In genomic region chr18:48879008-48879431, GRCh38 we compare ENCODE assay signal across 20 cellular contexts.
A peak's percentile ranks its signal among the peaks of the same experiment; 100 is the strongest.
DNase-seq lines count a peak whose midpoint lies in the region; ATAC-seq and TF ChIP-seq lines count a peak whose summit lies in the region.
"Had no signal": no experiment of that assay in that cellular context is flagged by ENCODE, and none has a peak within 500 bp of the region (broad histone marks: within the 10 kb centered on the region; RNA-seq: fewer than 3 reads in every experiment).

No MANE protein-coding gene starts in this region.

- intact Hi-C loops in natural killer cell (cut with micrococcal nuclease), result no loop called here

- no peak for ATAC-seq in natural killer cell treated with Interleukin-12 subunit alpha and Interleukin-12 subunit beta and Interleukin-15 and Interleukin-18, amount 100 ng/mL, for 72 hours
- ATAC-seq in natural killer cell (no peak), esophagus mucosa (peak; percentile 63), HG03565 (IDR thresholded peaks at IDR 0.05; ENCODE audit: unreplicated experiment) (no peak), HG02571 (IDR thresholded peaks at IDR 0.05; ENCODE audit: unreplicated experiment) (no peak)
- ATAC-seq: activated CD4-positive, CD25-positive, alpha-beta regulatory T cell treated with anti-CD3 and anti-CD28 coated beads, Interleukin-2, amount 50 U/mL, for 24 hours had no signal

- no peaks in the 10 kb centered on the region for H3K36me3 Mint-ChIP-seq in natural killer cell treated with Interleukin-12 subunit alpha and Interleukin-12 subunit beta and Interleukin-15 and Interleukin-18, amount 100 ng/mL, for 72 hours
- H3K36me3 Mint-ChIP-seq in natural killer cell (no peaks in the 10 kb centered on the region), nephron (ENCODE audit: low read depth) (peaks cover 11% of the 10 kb centered on the region)
- H3K36me3 Mint-ChIP-seq: CD4-positive, CD25-positive, alpha-beta regulatory T cell had no signal

- no peaks in the 10 kb centered on the region for H3K27me3 Mint-ChIP-seq in natural killer cell treated with Interleukin-12 subunit alpha and Interleukin-12 subunit beta and Interleukin-15 and Interleukin-18, amount 100 ng/mL, for 72 hours
- H3K27me3 Mint-ChIP-seq in natural killer cell (ENCODE audit: low read depth in 2 of 2) (peaks cover 0 to 3% of the 10 kb centered on the region in 2 donors), nephron (ENCODE audit: low read depth) (peaks cover 6% of the 10 kb centered on the region)
- H3K27me3 Mint-ChIP-seq: CD4-positive, CD25-positive, alpha-beta regulatory T cell had no signal

- in situ Hi-C loops in GM13977 (cut with MboI; ENCODE audit: low pct_unique_long_range_greater_than_20kb, low sequenced_read_pairs, unreplicated experiment), result no loop called here

- peak; percentile 44 for DNase-seq in natural killer cell treated with Interleukin-12 subunit alpha and Interleukin-12 subunit beta and Interleukin-15 and Interleukin-18, amount 100 ng/mL, for 72 hours (ENCODE audit: low spot score)
- DNase-seq in natural killer cell (no peak), GM13977 (ENCODE audit: low spot score) (no peak), erythroblast (lab: John Stamatoyannopoulos, UW) (no peak)
- DNase-seq: ACHN; CD4-positive, CD25-positive, alpha-beta regulatory T cell; central memory CD4-positive, alpha-beta T cell; effector CD8-positive, alpha-beta T cell; hippocampal formation; NCI-H187 treated with DMSO at 0.1 percent for 48 hours; NCI-H446; NK-92 treated with Interleukin-12 subunit alpha and Interleukin-12 subunit beta, amount 100 ng/mL, for 24 hours; stimulated activated CD4-positive, alpha-beta T cell treated with anti-CD3 and anti-CD28 coated beads, Interleukin-15, amount 100 ng/mL, for 24 hours; stimulated activated naive CD4-positive, alpha-beta T cell; T-helper 1 cell had no signal

- peak overlapping the region in 1 of 2 donors; percentile 64 for H3K27ac Mint-ChIP-seq in natural killer cell treated with Interleukin-12 subunit alpha and Interleukin-12 subunit beta and Interleukin-15 and Interleukin-18, amount 100 ng/mL, for 72 hours
- H3K27ac Mint-ChIP-seq in natural killer cell (no peak overlapping the region), nephron (peak overlapping the region; percentile 46 to 78 (median 66))

- no peak overlapping the region for H3K4me3 Mint-ChIP-seq in natural killer cell treated with Interleukin-12 subunit alpha and Interleukin-12 subunit beta and Interleukin-15 and Interleukin-18, amount 100 ng/mL, for 72 hours
- H3K4me3 Mint-ChIP-seq in natural killer cell (no peak overlapping the region), nephron (no peak overlapping the region)
- H3K4me3 Mint-ChIP-seq: CD4-positive, CD25-positive, alpha-beta regulatory T cell had no signal

- no peak for TF ChIP-seq POLR2A in erythroblast (IDR thresholded peaks at IDR 0.05; ENCODE audit: low read length)

- no peak for TF ChIP-seq CTCF in natural killer cell (IDR thresholded peaks at IDR 0.05)
- no peak for TF ChIP-seq CTCF in nephron (IDR thresholded peaks at IDR 0.05; ENCODE audit: unreplicated experiment in 3 of 3)
- no peak for TF ChIP-seq CTCF in GM13977 (IDR thresholded peaks at IDR 0.05; ENCODE audit: extremely low read depth, insufficient read depth, missing control alignments)

- H3K4me1 Mint-ChIP-seq in natural killer cell treated with Interleukin-12 subunit alpha and Interleukin-12 subunit beta and Interleukin-15 and Interleukin-18, amount 100 ng/mL, for 72 hours (ENCODE audit: low read depth in 2 of 2), result peaks cover 20 to 21% of the 10 kb centered on the region in 2 donors
- H3K4me1 Mint-ChIP-seq in natural killer cell (peaks cover 21 to 26% of the 10 kb centered on the region in 2 donors), nephron (peaks cover 46% of the 10 kb centered on the region)

- H3K9me3 Mint-ChIP-seq in natural killer cell treated with Interleukin-12 subunit alpha and Interleukin-12 subunit beta and Interleukin-15 and Interleukin-18, amount 100 ng/mL, for 72 hours, result no peaks in the 10 kb centered on the region
- H3K9me3 Mint-ChIP-seq in natural killer cell (no peaks in the 10 kb centered on the region), nephron (no peaks in the 10 kb centered on the region)

Comparison
In these comparisons a context has a peak if more than half of its experiments do, and no peak if none do; other contexts are left out.
1. H3K27ac Mint-ChIP-seq: peak in nephron (3 of 3); none in natural killer cell (0 of 2).